Comparison of ENCODE assay signal across 27 cellular contexts in the genomic region with DNA sequence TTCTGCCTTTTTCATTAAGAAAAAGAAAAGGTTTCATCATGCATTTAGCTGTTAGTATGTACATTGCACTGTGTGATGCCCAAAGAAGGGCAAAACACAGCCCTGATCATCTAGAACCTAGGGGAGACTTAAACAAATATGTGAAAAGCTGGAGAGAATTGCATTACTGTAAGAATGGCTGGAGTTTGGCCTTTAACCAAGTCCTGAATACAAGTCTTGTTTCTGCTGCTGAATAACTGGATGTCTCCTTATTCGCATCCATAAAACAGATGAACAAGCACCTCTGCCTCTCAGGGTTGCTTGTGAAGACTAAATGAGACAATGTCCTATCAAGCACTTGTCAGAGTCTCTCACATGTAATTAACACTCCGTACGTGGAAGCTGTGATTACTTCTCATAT.
A peak's percentile ranks its signal among the peaks of the same experiment; 100 is the strongest.
DNase-seq lines count a peak whose midpoint lies in the region; FAIRE-seq and TF ChIP-seq lines count a peak whose summit lies in the region.
"Had no signal": no experiment of that assay in that cellular context is flagged by ENCODE, and none has a peak within 500 bp of the region (broad histone marks: within the 10 kb centered on the region; RNA-seq: fewer than 3 reads in every experiment).

No MANE protein-coding gene starts in this region.

- H3K27me3 ChIP-seq in ACC112 (ENCODE audit: insufficient read depth, low read length) (no peaks in the 10 kb centered on the region), mesenchymal stem cell (ENCODE audit: control insufficient read depth in 1 of 2, insufficient read depth in 1 of 2, low read length in 2 of 2) (no peaks in the 10 kb centered on the region), small intestine (ENCODE audit: control insufficient read depth in 2 of 2, insufficient read depth in 2 of 2, low read length in 2 of 2) (no peaks in the 10 kb centered on the region)
- H3K27me3 ChIP-seq: body of pancreas, transverse colon had no signal

- H3K79me2 ChIP-seq in ACC112 (ENCODE audit: control insufficient read depth, insufficient read depth, low read length, unreplicated experiment): no peaks in the 10 kb centered on the region

- peak overlapping the region; percentile 64 to 85 for H3K18ac ChIP-seq in mesenchymal stem cell (ENCODE audit: low read depth in 1 of 2, low read length in 2 of 2)

- H3K27ac ChIP-seq in ACC112 (ENCODE audit: low read depth, low read length): peak overlapping the region; percentile 95
- peak overlapping the region; percentile 93 for H3K27ac ChIP-seq in mesenchymal stem cell (ENCODE audit: low read length, poor library complexity, severe bottlenecking)
- H3K27ac ChIP-seq in small intestine (ENCODE audit: low read depth in 1 of 2, low read length in 1 of 2): no peak overlapping the region
- H3K27ac ChIP-seq: A549, body of pancreas, gastrocnemius medialis had no signal

- H3K9me3 ChIP-seq in mesenchymal stem cell (ENCODE audit: control insufficient read depth, low read length): no peaks in the 10 kb centered on the region
- no peaks in the 10 kb centered on the region for H3K9me3 ChIP-seq in small intestine (ENCODE audit: control insufficient read depth, low read depth)
- H3K9me3 ChIP-seq: A549, body of pancreas, gastrocnemius medialis, transverse colon had no signal

- H4K91ac ChIP-seq in mesenchymal stem cell (ENCODE audit: low read length): peak overlapping the region; percentile 67

- WGBS in mesenchymal stem cell: 59% methylated on average over 3 of the region's 3 CpGs
- 80 to 87% (median 85%) methylated on average over 3 of the region's 3 CpGs for WGBS in small intestine, 3 donors

- H3K79me1 ChIP-seq in mesenchymal stem cell (replicated peaks; ENCODE audit: low read length, poor library complexity, severe bottlenecking): no peaks in the 10 kb centered on the region

- H3K4me3 ChIP-seq in ACC112 (ENCODE audit: low read depth, low read length) (peak overlapping the region; percentile 3; the same call in 1 of the 2 replicates), cardiac fibroblast (replicated peaks in 1 of 2; ENCODE audit: low read depth in 2 of 2, low read length in 2 of 2) (no peak overlapping the region), mesenchymal stem cell (ENCODE audit: insufficient read depth in 1 of 2, low read depth in 1 of 2, low read length in 2 of 2) (peak overlapping the region in 1 of 2 experiments; percentile 9), small intestine (ENCODE audit: low read depth in 1 of 2, low read length in 2 of 2) (no peak overlapping the region)
- H3K4me3 ChIP-seq: A549, body of pancreas, gastrocnemius medialis, transverse colon had no signal

- peaks cover 50% of the 10 kb centered on the region for H3K4me1 ChIP-seq in ACC112 (ENCODE audit: control insufficient read depth, insufficient read depth, low read length, unreplicated experiment)
- H3K4me1 ChIP-seq in mesenchymal stem cell (ENCODE audit: control insufficient read depth, insufficient read depth, low read depth, low read length): peaks cover 17% of the 10 kb centered on the region
- no peaks in the 10 kb centered on the region for H3K4me1 ChIP-seq in small intestine (ENCODE audit: control insufficient read depth in 2 of 2, insufficient read depth in 1 of 2, low read depth in 1 of 2, low read length in 1 of 2)
- H3K4me1 ChIP-seq: A549, body of pancreas, gastrocnemius medialis, transverse colon had no signal

- no peak overlapping the region for H3K23ac ChIP-seq in mesenchymal stem cell (ENCODE audit: low read length in 2 of 2)

- H3K36me3 ChIP-seq in ACC112 (ENCODE audit: insufficient read depth, low read length) (no peaks in the 10 kb centered on the region), mesenchymal stem cell (ENCODE audit: control insufficient read depth in 1 of 2, insufficient read depth in 2 of 2, low read depth in 1 of 2, low read length in 2 of 2) (no peaks in the 10 kb centered on the region), small intestine (ENCODE audit: control insufficient read depth in 2 of 2, insufficient read depth in 2 of 2, low read length in 2 of 2) (no peaks in the 10 kb centered on the region)
- H3K36me3 ChIP-seq: gastrocnemius medialis, transverse colon had no signal

- peak overlapping the region; percentile 81 to 85 for H2BK12ac ChIP-seq in mesenchymal stem cell (ENCODE audit: low read length in 2 of 2)

- H4K8ac ChIP-seq in mesenchymal stem cell (ENCODE audit: low read length): no peak overlapping the region

- H3K14ac ChIP-seq in mesenchymal stem cell (ENCODE audit: low read length in 2 of 2): no peak overlapping the region

- H2BK5ac ChIP-seq in mesenchymal stem cell (ENCODE audit: low read depth, low read length, poor library complexity, severe bottlenecking): no peak overlapping the region

- peak overlapping the region; percentile 36 for H3K9ac ChIP-seq in mesenchymal stem cell (ENCODE audit: low read length)

- no peak overlapping the region for H2BK15ac ChIP-seq in mesenchymal stem cell (ENCODE audit: low read depth, poor library complexity, severe bottlenecking)

- peak overlapping the region; percentile 47 for H2AK5ac ChIP-seq in mesenchymal stem cell (ENCODE audit: low read length, severe bottlenecking)

- TF ChIP-seq CTCF in cardiac fibroblast (IDR thresholded peaks at IDR 0.05; ENCODE audit: low read depth, low read length): no peak

- H2AFZ ChIP-seq in ACC112 (ENCODE audit: low read length, unreplicated experiment) (no peak overlapping the region), mesenchymal stem cell (ENCODE audit: low read depth, low read length) (no peak overlapping the region)

- no peak for FAIRE-seq in small intestine (lab: Jason Lieb, UNC)
- FAIRE-seq: A549, colon, HepG2 had no signal

- peak; percentile 24 for DNase-seq in LHCN-M2 (ENCODE audit: low read depth)
- DNase-seq in cardiac fibroblast (ENCODE audit: low read depth in 2 of 2): peak; percentile 26 to 47
- DNase-seq in mesenchymal stem cell: no peak
- DNase-seq in AG08395 (ENCODE audit: low spot score): no peak
- DNase-seq in small intestine: no peak
- no peak for DNase-seq in DMS114 treated with DMSO at 0.1 percent for 48 hours (lab: John Stamatoyannopoulos, UW; ENCODE audit: unreplicated experiment)
- DNase-seq in T-helper 9 cell: no peak
- DNase-seq: activated B cell treated with CpG ODN at 0.5 μM for 24 hours; activated CD4-positive, alpha-beta T cell treated with anti-CD3 and anti-CD28 coated beads, Interleukin-2, amount 50 U/mL, for 1 hour; activated gamma-delta T cell treated with Interleukin-2 at 50 U/mL for 16 hours; activated T-cell treated with anti-CD3 and anti-CD28 coated beads, Interleukin-2, amount 50 U/mL, for 4 hours; effector CD4-positive, alpha-beta T cell; NCI-H1048; NCI-H1694 treated with DMSO at 0.1 percent for 48 hours; NCI-H510A treated with DMSO at 0.1 percent for 48 hours; NK-92 treated with Interleukin-12 subunit alpha and Interleukin-12 subunit beta, amount 100 ng/mL, for 24 hours; occipital lobe; SIG-M5; stimulated activated CD4-positive, alpha-beta T cell treated with anti-CD3 and anti-CD28 coated beads, Interleukin-2, amount 100 ng/mL, for 24 hours; T-cell had no signal

- H2BK120ac ChIP-seq in mesenchymal stem cell (ENCODE audit: low read depth, low read length): peak overlapping the region; percentile 50

- no peak overlapping the region for H3K4me2 ChIP-seq in mesenchymal stem cell (ENCODE audit: low read length, poor library complexity, severe bottlenecking)
- H3K4me2 ChIP-seq: A549 had no signal

- peak overlapping the region; percentile 42 to 52 for H3K4ac ChIP-seq in mesenchymal stem cell (ENCODE audit: low read depth in 1 of 2, low read length in 2 of 2)

Comparison
In these comparisons a context has a peak if more than half of its experiments do, and no peak if none do; other contexts are left out.
1. H3K27ac ChIP-seq: peak in ACC112 (single experiment) and mesenchymal stem cell (single experiment); none in small intestine (0 of 2).
2. DNase-seq: peak in LHCN-M2 (single experiment) and cardiac fibroblast (2 of 2); none in mesenchymal stem cell (single experiment), AG08395 (single experiment), small intestine (single experiment), DMS114 treated with DMSO at 0.1 percent for 48 hours (single experiment) and T-helper 9 cell (single experiment).